34 cellular contexts compared by ENCODE assay signal in genomic region chrX:5965406-5965805, GRCh38.
"Had no signal": no experiment of that assay in that cellular context is flagged by ENCODE, and none has a peak within 500 bp of the region (broad histone marks: within the 10 kb centered on the region; RNA-seq: fewer than 3 reads in every experiment).

No MANE protein-coding gene starts in this region.

- H3K9me3 Mint-ChIP-seq: activated CD4-positive, alpha-beta memory T cell treated with anti-CD3 and anti-CD28 coated beads, Interleukin-2, amount 10 ng/mL, durations not matched to agents 7 days and 5 days; activated naive CD8-positive, alpha-beta T cell treated with anti-CD3 and anti-CD28 coated beads for 36 hours; central memory CD8-positive, alpha-beta T cell had no signal

- H3K27ac ChIP-seq: cardiac muscle cell, Peyer's patch, WERI-Rb-1 had no signal

- H3K4me3 Mint-ChIP-seq: activated CD4-positive, alpha-beta memory T cell treated with anti-CD3 and anti-CD28 coated beads, Interleukin-2, amount 10 ng/mL, durations not matched to agents 7 days and 5 days; activated CD8-positive, alpha-beta memory T cell treated with anti-CD3 and anti-CD28 coated beads, Interleukin-2, amount 10 ng/mL, durations not matched to agents 7 days and 5 days; activated naive CD4-positive, alpha-beta T cell treated with anti-CD3 and anti-CD28 coated beads, Interleukin-2, amount 10 ng/mL, durations not matched to agents 7 days and 5 days; activated naive CD8-positive, alpha-beta T cell treated with anti-CD3 and anti-CD28 coated beads for 36 hours; central memory CD8-positive, alpha-beta T cell had no signal

- H3K27me3 ChIP-seq: cardiac muscle cell, Peyer's patch had no signal

- H3K27me3 Mint-ChIP-seq: activated CD4-positive, alpha-beta memory T cell treated with anti-CD3 and anti-CD28 coated beads, Interleukin-2, amount 10 ng/mL, durations not matched to agents 7 days and 5 days; activated CD8-positive, alpha-beta memory T cell treated with anti-CD3 and anti-CD28 coated beads, Interleukin-2, amount 10 ng/mL, durations not matched to agents 7 days and 5 days; activated naive CD4-positive, alpha-beta T cell treated with anti-CD3 and anti-CD28 coated beads, Interleukin-2, amount 10 ng/mL, durations not matched to agents 7 days and 5 days; activated naive CD8-positive, alpha-beta T cell treated with anti-CD3 and anti-CD28 coated beads for 36 hours; central memory CD8-positive, alpha-beta T cell had no signal

- H3K9me3 ChIP-seq: Peyer's patch had no signal

- H3K36me3 Mint-ChIP-seq: activated CD8-positive, alpha-beta memory T cell treated with anti-CD3 and anti-CD28 coated beads, Interleukin-2, amount 10 ng/mL, durations not matched to agents 7 days and 5 days; activated naive CD4-positive, alpha-beta T cell treated with anti-CD3 and anti-CD28 coated beads, Interleukin-2, amount 10 ng/mL, durations not matched to agents 7 days and 5 days; activated naive CD8-positive, alpha-beta T cell treated with anti-CD3 and anti-CD28 coated beads for 36 hours had no signal

- ATAC-seq: activated CD8-positive, alpha-beta memory T cell treated with anti-CD3 and anti-CD28 coated beads, Interleukin-2, amount 10 ng/mL, durations not matched to agents 7 days and 5 days; PC-3; SK-N-SH treated with all-trans-retinoic acid at 6 μM for 48 hours had no signal

- H3K4me3 ChIP-seq: cardiac muscle cell, Peyer's patch had no signal

- H3K4me1 Mint-ChIP-seq: activated CD4-positive, alpha-beta memory T cell treated with anti-CD3 and anti-CD28 coated beads, Interleukin-2, amount 10 ng/mL, durations not matched to agents 7 days and 5 days; activated CD8-positive, alpha-beta memory T cell treated with anti-CD3 and anti-CD28 coated beads, Interleukin-2, amount 10 ng/mL, durations not matched to agents 7 days and 5 days; activated naive CD4-positive, alpha-beta T cell treated with anti-CD3 and anti-CD28 coated beads, Interleukin-2, amount 10 ng/mL, durations not matched to agents 7 days and 5 days; activated naive CD8-positive, alpha-beta T cell treated with anti-CD3 and anti-CD28 coated beads for 36 hours; central memory CD8-positive, alpha-beta T cell had no signal

- DNase-seq: activated CD4-positive, alpha-beta memory T cell treated with anti-CD3 and anti-CD28 coated beads, Interleukin-2, amount 10 ng/mL, durations not matched to agents 7 days and 5 days; activated CD4-positive, alpha-beta T cell treated with anti-CD3 and anti-CD28 coated beads for 1 hour; activated CD4-positive, alpha-beta T cell treated with anti-CD3 and anti-CD28 coated beads for 48 hours; activated CD4-positive, CD25-positive, alpha-beta regulatory T cell; activated CD8-positive, alpha-beta memory T cell treated with anti-CD3 and anti-CD28 coated beads for 24 hours; activated CD8-positive, alpha-beta memory T cell treated with anti-CD3 and anti-CD28 coated beads, Interleukin-2, amount 10 ng/mL, durations not matched to agents 7 days and 5 days; activated CD8-positive, alpha-beta memory T cell treated with anti-CD3 and anti-CD28 coated beads, Interleukin-2, amount 50 U/mL, for 48 hours; activated effector memory CD4-positive, alpha-beta T cell treated with Interleukin-2 at 50 U/mL for 16 hours; activated naive CD4-positive, alpha-beta T cell treated with anti-CD3 and anti-CD28 coated beads, Interleukin-2, amount 10 ng/mL, durations not matched to agents 7 days and 5 days; activated naive CD8-positive, alpha-beta T cell treated with anti-CD3 and anti-CD28 coated beads for 36 hours; activated T-cell treated with anti-CD3 and anti-CD28 coated beads, Interleukin-2, amount 50 U/mL, for 48 hours; amniotic stem cell; aorta; NCI-H1092 treated with DMSO at 0.1 percent for 48 hours; NCI-H146; NCI-H187; NCI-H2029 treated with DMSO at 0.1 percent for 48 hours; NCI-H2107; NCI-H2171; NCI-H510A; NCI-H526; NCI-H748 treated with DMSO at 0.1 percent for 48 hours; NK-92 treated with Interleukin-12 subunit alpha and Interleukin-12 subunit beta, amount 100 ng/mL, for 24 hours; PC-3; Peyer's patch; RPMI8226; SHP77 treated with DMSO at 0.1 percent for 48 hours; SW 1271; T-helper 1 cell; T1000; WERI-Rb-1 had no signal

- H3K4me1 ChIP-seq: Peyer's patch had no signal

- H3K27ac Mint-ChIP-seq: activated CD4-positive, alpha-beta memory T cell treated with anti-CD3 and anti-CD28 coated beads, Interleukin-2, amount 10 ng/mL, durations not matched to agents 7 days and 5 days; activated CD8-positive, alpha-beta memory T cell treated with anti-CD3 and anti-CD28 coated beads, Interleukin-2, amount 10 ng/mL, durations not matched to agents 7 days and 5 days; activated naive CD4-positive, alpha-beta T cell treated with anti-CD3 and anti-CD28 coated beads, Interleukin-2, amount 10 ng/mL, durations not matched to agents 7 days and 5 days; activated naive CD8-positive, alpha-beta T cell treated with anti-CD3 and anti-CD28 coated beads for 36 hours had no signal

- H3K36me3 ChIP-seq: cardiac muscle cell, Peyer's patch, WERI-Rb-1 had no signal
